16 cellular contexts compared by ENCODE assay signal in genomic region chr10:30103595-30104310, GRCh38. TPM values are rescaled to one million over a fixed set of nuclear protein-coding genes. Genes with fewer than 3 reads are reported as not detected.
DNase-seq lines count a peak whose midpoint lies in the region; ATAC-seq, FAIRE-seq and TF ChIP-seq lines count a peak whose summit lies in the region.
"Had no signal": no experiment of that assay in that cellular context is flagged by ENCODE, and none has a peak within 500 bp of the region (broad histone marks: within the 10 kb centered on the region; RNA-seq: fewer than 3 reads in every experiment).

No MANE protein-coding gene starts in this region.

- no peak for ATAC-seq in GM21717 (IDR thresholded peaks at IDR 0.05; ENCODE audit: unreplicated experiment)
- ATAC-seq: HCT116 had no signal

- H3K27me3 ChIP-seq in BLaER1 (no peaks in the 10 kb centered on the region), Karpas-422 (ENCODE audit: low read length) (no peaks in the 10 kb centered on the region)

- CTCF ChIA-PET in HEK293 (lab: Yijun Ruan, JAX) = no interaction called here

- no peak for TF ChIP-seq CTCF in HEK293 (tag by site-specific recombination; IDR thresholded peaks at IDR 0.05)

- POLR2A ChIA-PET in HEK293 (lab: Yijun Ruan, JAX) = no interaction called here

- H3K9me2 ChIP-seq in Karpas-422 (replicated peaks; ENCODE audit: insufficient read depth, low read length) = no peaks in the 10 kb centered on the region

- H4K20me1 ChIP-seq in BLaER1 = no peaks in the 10 kb centered on the region
- no peaks in the 10 kb centered on the region for H4K20me1 ChIP-seq in Karpas-422 (ENCODE audit: insufficient read depth, low read depth, low read length)

- DNase-seq in RPMI7951 (ENCODE audit: low read depth) (peak; percentile 42), islet precursor cell (peak; percentile 33), DMS 273 (lab: John Stamatoyannopoulos, UW; ENCODE audit: unreplicated experiment) (no peak), Karpas-422 (no peak), HTR-8/SVneo (ENCODE audit: insufficient read length, low spot score) (no peak)
- DNase-seq: BE2C; CD8-positive, alpha-beta memory T cell; DMS 273 treated with DMSO at 0.1 percent for 48 hours; NCI-H1417 treated with DMSO at 0.1 percent for 48 hours; NCI-H2029 treated with DMSO at 0.1 percent for 48 hours; NCI-H524; RPMI8226 had no signal

- H3K4me1 ChIP-seq in BLaER1 (peaks cover 16% of the 10 kb centered on the region), HEK293 (ENCODE audit: control insufficient read depth, insufficient read depth, low read length) (no peaks in the 10 kb centered on the region), Karpas-422 (ENCODE audit: low read length) (no peaks in the 10 kb centered on the region)
- H3K4me1 ChIP-seq: BE2C had no signal

- H3K4me2 ChIP-seq in BLaER1 (0 out of 2 replicates have a peak overlapping the region, but pooled peaks have one; percentile 3), Karpas-422 (ENCODE audit: low read depth, low read length, poor library complexity, severe bottlenecking) (no peak overlapping the region)

- H3K36me3 ChIP-seq in BLaER1 (no peaks in the 10 kb centered on the region), HEK293 (ENCODE audit: control insufficient read depth in 2 of 2, insufficient read depth in 1 of 2, low read length in 2 of 2) (no peaks in the 10 kb centered on the region), Karpas-422 (ENCODE audit: insufficient read depth, low read length) (no peaks in the 10 kb centered on the region)
- H3K36me3 ChIP-seq: BE2C had no signal

- H3K9ac ChIP-seq in BLaER1 (no peak overlapping the region), Karpas-422 (ENCODE audit: low read length) (no peak overlapping the region)

- H2AFZ ChIP-seq in Karpas-422 (ENCODE audit: low read length) = no peak overlapping the region

- H3K4me3 ChIP-seq in BLaER1 (no peak overlapping the region), HEK293 (ENCODE audit: low read depth, low read length) (no peak overlapping the region), Karpas-422 (ENCODE audit: low read length) (no peak overlapping the region)

- no peak for FAIRE-seq in HTR-8/SVneo (lab: Jason Lieb, UNC)

- peaks cover 14% of the 10 kb centered on the region; the same call in 1 of the 2 replicates for H3K9me3 ChIP-seq in BLaER1
- H3K9me3 ChIP-seq in HEK293 (ENCODE audit: control insufficient read depth, insufficient read depth, low read depth, low read length) = no peaks in the 10 kb centered on the region
- no peaks in the 10 kb centered on the region for H3K9me3 ChIP-seq in Karpas-422 (ENCODE audit: low read length)
- H3K9me3 ChIP-seq: BE2C had no signal

- no peaks in the 10 kb centered on the region for H3K79me2 ChIP-seq in Karpas-422 (ENCODE audit: low read length)

- no peak overlapping the region for H3K27ac ChIP-seq in BLaER1
- H3K27ac ChIP-seq in HEK293 (ENCODE audit: extremely low read depth, low read depth, low read length) = no peak overlapping the region
- H3K27ac ChIP-seq in Karpas-422 (ENCODE audit: low read length) = no peak overlapping the region

TF ChIP-seq in HEK293, 187 proteins besides CTCF, POLR2A, EP300 and RAD21:
- TF ChIP-seq, protein P1, sequence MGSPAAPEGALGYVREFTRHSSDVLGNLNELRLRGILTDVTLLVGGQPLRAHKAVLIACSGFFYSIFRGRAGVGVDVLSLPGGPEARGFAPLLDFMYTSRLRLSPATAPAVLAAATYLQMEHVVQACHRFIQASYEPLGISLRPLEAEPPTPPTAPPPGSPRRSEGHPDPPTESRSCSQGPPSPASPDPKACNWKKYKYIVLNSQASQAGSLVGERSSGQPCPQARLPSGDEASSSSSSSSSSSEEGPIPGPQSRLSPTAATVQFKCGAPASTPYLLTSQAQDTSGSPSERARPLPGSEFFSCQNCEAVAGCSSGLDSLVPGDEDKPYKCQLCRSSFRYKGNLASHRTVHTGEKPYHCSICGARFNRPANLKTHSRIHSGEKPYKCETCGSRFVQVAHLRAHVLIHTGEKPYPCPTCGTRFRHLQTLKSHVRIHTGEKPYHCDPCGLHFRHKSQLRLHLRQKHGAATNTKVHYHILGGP (tag by site-specific recombination; IDR thresholded peaks at IDR 0.05) = 0 out of 2 replicates have a peak, but pooled peaks have one; percentile 27
- TF ChIP-seq WT1 (tag by site-specific recombination; IDR thresholded peaks at IDR 0.05) = no peak

RNA-seq across cellular contexts. Expression of gene JCAD, which starts 44.4 kb away (rescaled TPM):
- total RNA-seq in RPMI7951 (2014; rRNA removed; shearing (Covaris generic)) = 0.49 and 1.2 TPM in 2 replicates
- total RNA-seq in Karpas-422 (2014; rRNA removed; shearing (Covaris generic); ENCODE audit: low replicate concordance) = not detected in 2 replicates

Comparison
In these comparisons a context has a peak if more than half of its experiments do, and no peak if none do; other contexts are left out.
1. DNase-seq: peak in RPMI7951 (single experiment) and islet precursor cell (single experiment); none in DMS 273 (single experiment), Karpas-422 (single experiment) and HTR-8/SVneo (single experiment).